Comparison of ENCODE assay signal across 19 cellular contexts in genomic region chr2:231342111-231342711, GRCh38. TPM values are rescaled to one million over a fixed set of nuclear protein-coding genes. Genes with fewer than 3 reads are reported as not detected.
DNase-seq lines count a peak whose midpoint lies in the region; ATAC-seq, FAIRE-seq and TF ChIP-seq lines count a peak whose summit lies in the region.
"Had no signal": no experiment of that assay in that cellular context is flagged by ENCODE, and none has a peak within 500 bp of the region (broad histone marks: within the 10 kb centered on the region; RNA-seq: fewer than 3 reads in every experiment).

No MANE protein-coding gene starts in this region.

- no peak overlapping the region for H3K27ac Mint-ChIP-seq in activated CD4-positive, alpha-beta T cell treated with anti-CD3 and anti-CD28 coated beads, Interleukin-2, amount 10 ng/mL, durations not matched to agents 7 days and 5 days
- no peak overlapping the region for H3K27ac Mint-ChIP-seq in activated CD4-positive, alpha-beta T cell treated with anti-CD3 and anti-CD28 coated beads for 36 hours

- no peaks in the 10 kb centered on the region for H3K4me1 Mint-ChIP-seq in activated CD4-positive, alpha-beta T cell treated with anti-CD3 and anti-CD28 coated beads, Interleukin-2, amount 10 ng/mL, durations not matched to agents 7 days and 5 days
- no peaks in the 10 kb centered on the region for H3K4me1 Mint-ChIP-seq in activated CD4-positive, alpha-beta T cell treated with anti-CD3 and anti-CD28 coated beads for 36 hours
- H3K4me1 Mint-ChIP-seq: central memory CD8-positive, alpha-beta T cell had no signal

- peaks cover 3% of the 10 kb centered on the region for H3K27me3 Mint-ChIP-seq in activated CD4-positive, alpha-beta T cell treated with anti-CD3 and anti-CD28 coated beads, Interleukin-2, amount 10 ng/mL, durations not matched to agents 7 days and 5 days
- H3K27me3 Mint-ChIP-seq in activated CD4-positive, alpha-beta T cell treated with anti-CD3 and anti-CD28 coated beads for 36 hours: no peaks in the 10 kb centered on the region

- TF ChIP-seq CTCF in HL-60 (IDR thresholded peaks at IDR 0.05; ENCODE audit: insufficient read depth, low read length) (no peak), adrenal gland (IDR thresholded peaks at IDR 0.05) (no peak), kidney (IDR thresholded peaks at IDR 0.05; ENCODE audit: borderline replicate concordance, extremely low read depth, insufficient read depth) (no peak)

- no peaks in the 10 kb centered on the region for H3K36me3 Mint-ChIP-seq in activated CD4-positive, alpha-beta T cell treated with anti-CD3 and anti-CD28 coated beads, Interleukin-2, amount 10 ng/mL, durations not matched to agents 7 days and 5 days (ENCODE audit: low read depth)
- no peaks in the 10 kb centered on the region for H3K36me3 Mint-ChIP-seq in activated CD4-positive, alpha-beta T cell treated with anti-CD3 and anti-CD28 coated beads for 36 hours (ENCODE audit: low read depth)

- 79 to 86% (median 83%) methylated on average over 13 of the region's 13 CpGs for WGBS in adrenal gland, 4 donors

- no peak for TF ChIP-seq POLR2A in adrenal gland (IDR thresholded peaks at IDR 0.05)

- H3K4me1 ChIP-seq in adrenal gland (replicated peaks in 1 of 2): no peaks in the 10 kb centered on the region
- no peaks in the 10 kb centered on the region for H3K4me1 ChIP-seq in kidney (ENCODE audit: control insufficient read depth in 1 of 2, insufficient read depth in 1 of 2, low read depth in 1 of 2, low read length in 2 of 2)

- DNase-seq in HL-60 (ENCODE audit: low read depth in 1 of 2, low spot score in 1 of 2) (peak in 1 of 2 experiments; percentile 56), adrenal gland (peak in 5 of 7 donors; percentile 33 to 61 (median 55)), kidney (peak; percentile 49), posterior vena cava (ENCODE audit: low spot score) (peak; percentile 76), ACHN (no peak)
- no peak for DNase-seq in activated CD4-positive, alpha-beta T cell treated with anti-CD3 and anti-CD28 coated beads, Interleukin-2, amount 10 ng/mL, durations not matched to agents 7 days and 5 days
- DNase-seq in activated CD4-positive, alpha-beta T cell treated with anti-CD3 and anti-CD28 coated beads for 36 hours: no peak
- DNase-seq: BE2C; DMS153; NCI-H1694 treated with DMSO at 0.1 percent for 48 hours; NCI-H446 treated with DMSO at 0.1 percent for 48 hours; PC-3; stimulated activated CD4-positive, alpha-beta T cell treated with anti-CD3 and anti-CD28 coated beads, Interleukin-4, amount 100 ng/mL, for 1 hour had no signal

- CTCF ChIA-PET in activated CD4-positive, alpha-beta T cell treated with anti-CD3 and anti-CD28 coated beads, Interleukin-2, amount 10 ng/mL, durations not matched to agents 7 days and 5 days (lab: Charles Lee): no interaction called here
- CTCF ChIA-PET in activated CD4-positive, alpha-beta T cell treated with anti-CD3 and anti-CD28 coated beads for 36 hours (lab: Charles Lee): no interaction called here

- H3K27ac ChIP-seq in HL-60 (replicated peaks): peak overlapping the region; percentile 74
- H3K27ac ChIP-seq in adrenal gland: peak overlapping the region; percentile 6 to 76 (median 46)
- no peak overlapping the region for H3K27ac ChIP-seq in kidney (ENCODE audit: low read depth in 2 of 2, low read length in 2 of 2)
- H3K27ac ChIP-seq: epithelial cell of prostate had no signal

- H3K4me3 ChIP-seq in HL-60 (replicated peaks; ENCODE audit: insufficient read depth, low read length): no peak overlapping the region
- no peak overlapping the region for H3K4me3 ChIP-seq in adrenal gland
- no peak overlapping the region for H3K4me3 ChIP-seq in kidney (ENCODE audit: low read length in 2 of 2)

- H3K9ac ChIP-seq in kidney (ENCODE audit: low read length in 2 of 2): no peak overlapping the region

- H3K27me3 ChIP-seq in HL-60 (ENCODE audit: insufficient read depth, poor library complexity, severe bottlenecking): no peaks in the 10 kb centered on the region
- H3K27me3 ChIP-seq in adrenal gland: no peaks in the 10 kb centered on the region
- H3K27me3 ChIP-seq: BE2C had no signal

- POLR2A ChIA-PET in activated CD4-positive, alpha-beta T cell treated with anti-CD3 and anti-CD28 coated beads, Interleukin-2, amount 10 ng/mL, durations not matched to agents 7 days and 5 days (lab: Charles Lee): no interaction called here
- POLR2A ChIA-PET in activated CD4-positive, alpha-beta T cell treated with anti-CD3 and anti-CD28 coated beads for 36 hours (lab: Charles Lee): no interaction called here

- peaks cover 0 to 3% of the 10 kb centered on the region in 2 donors for H3K36me3 ChIP-seq in adrenal gland (replicated peaks in 1 of 2)
- H3K36me3 ChIP-seq in kidney (ENCODE audit: control insufficient read depth in 1 of 2, insufficient read depth in 2 of 2, low read length in 2 of 2): no peaks in the 10 kb centered on the region
- H3K36me3 ChIP-seq: BE2C had no signal

- intact Hi-C loops in adrenal gland (cut with DNase I): no loop called here
- intact Hi-C loops in kidney (cut with DNase I): no loop called here
- intact Hi-C loops in posterior vena cava (cut with DNase I): no loop called here
- intact Hi-C loops in activated CD4-positive, alpha-beta T cell treated with anti-CD3 and anti-CD28 coated beads for 36 hours (cut with DNase I, micrococcal nuclease): no loop called here

- no peak for FAIRE-seq in kidney (lab: Jason Lieb, UNC)
- FAIRE-seq: urothelium cell line had no signal

- no peak for ATAC-seq in activated CD4-positive, alpha-beta T cell treated with anti-CD3 and anti-CD28 coated beads for 36 hours
- no peak for ATAC-seq in HG03108 (IDR thresholded peaks at IDR 0.05; ENCODE audit: unreplicated experiment)
- ATAC-seq: activated CD4-positive, CD25-positive, alpha-beta regulatory T cell treated with anti-CD3 and anti-CD28 coated beads, Interleukin-2, amount 50 U/mL, for 24 hours; PC-3 had no signal

- H3K9me3 ChIP-seq in adrenal gland (replicated peaks in 1 of 3) (no peaks in the 10 kb centered on the region), kidney (ENCODE audit: control insufficient read depth in 1 of 2, low read length in 2 of 2) (no peaks in the 10 kb centered on the region)
- H3K9me3 ChIP-seq: BE2C had no signal

- in situ Hi-C loops in ACHN (cut with HindIII; ENCODE audit: low pct_ligation_motif_present, low pct_unique_long_range_greater_than_20kb, low sequenced_read_pairs): no loop called here

- H3K9me3 Mint-ChIP-seq in activated CD4-positive, alpha-beta T cell treated with anti-CD3 and anti-CD28 coated beads, Interleukin-2, amount 10 ng/mL, durations not matched to agents 7 days and 5 days: no peaks in the 10 kb centered on the region
- H3K9me3 Mint-ChIP-seq in activated CD4-positive, alpha-beta T cell treated with anti-CD3 and anti-CD28 coated beads for 36 hours (ENCODE audit: low read depth): no peaks in the 10 kb centered on the region
- H3K9me3 Mint-ChIP-seq: central memory CD8-positive, alpha-beta T cell had no signal

- H3K4me3 Mint-ChIP-seq in activated CD4-positive, alpha-beta T cell treated with anti-CD3 and anti-CD28 coated beads, Interleukin-2, amount 10 ng/mL, durations not matched to agents 7 days and 5 days: no peak overlapping the region
- no peak overlapping the region for H3K4me3 Mint-ChIP-seq in activated CD4-positive, alpha-beta T cell treated with anti-CD3 and anti-CD28 coated beads for 36 hours
- H3K4me3 Mint-ChIP-seq: central memory CD8-positive, alpha-beta T cell had no signal

RNA-seq across cellular contexts. Expression of gene B3GNT7, which starts 53.3 kb away (rescaled TPM):
- total RNA-seq in adrenal gland (10 to 100 TPM; 36.6 to 71.6 (median 50.9) TPM), kidney (9.3 TPM), posterior vena cava (1 to 10 TPM; 5.7 to 7.7 TPM)
- polyA plus RNA-seq in adrenal gland (10 to 100 TPM in 2 of 3 donors, 1 to 10 TPM in 1; 3.1 to 12.6 (median 11.6) TPM), kidney (ENCODE audit: insufficient read depth, low read depth, low replicate concordance) (2.4 TPM)
- not detected for total RNA-seq in activated CD4-positive, alpha-beta T cell treated with anti-CD3 and anti-CD28 coated beads, Interleukin-2, amount 10 ng/mL, durations not matched to agents 7 days and 5 days
- total RNA-seq in activated CD4-positive, alpha-beta T cell treated with anti-CD3 and anti-CD28 coated beads for 36 hours: not detected
- total RNA-seq: myocyte had no signal

Comparison
In these comparisons a context has a peak if more than half of its experiments do, and no peak if none do; other contexts are left out.
1. DNase-seq: peak in adrenal gland (5 of 7), kidney (single experiment) and posterior vena cava (single experiment); none in ACHN (single experiment), activated CD4-positive, alpha-beta T cell treated with anti-CD3 and anti-CD28 coated beads, Interleukin-2, amount 10 ng/mL, durations not matched to agents 7 days and 5 days (single experiment) and activated CD4-positive, alpha-beta T cell treated with anti-CD3 and anti-CD28 coated beads for 36 hours (single experiment).
2. H3K27ac ChIP-seq: peak in HL-60 (single experiment) and adrenal gland (5 of 5); none in kidney (0 of 2).